9 cellular contexts compared by ENCODE assay signal in the genomic region with DNA sequence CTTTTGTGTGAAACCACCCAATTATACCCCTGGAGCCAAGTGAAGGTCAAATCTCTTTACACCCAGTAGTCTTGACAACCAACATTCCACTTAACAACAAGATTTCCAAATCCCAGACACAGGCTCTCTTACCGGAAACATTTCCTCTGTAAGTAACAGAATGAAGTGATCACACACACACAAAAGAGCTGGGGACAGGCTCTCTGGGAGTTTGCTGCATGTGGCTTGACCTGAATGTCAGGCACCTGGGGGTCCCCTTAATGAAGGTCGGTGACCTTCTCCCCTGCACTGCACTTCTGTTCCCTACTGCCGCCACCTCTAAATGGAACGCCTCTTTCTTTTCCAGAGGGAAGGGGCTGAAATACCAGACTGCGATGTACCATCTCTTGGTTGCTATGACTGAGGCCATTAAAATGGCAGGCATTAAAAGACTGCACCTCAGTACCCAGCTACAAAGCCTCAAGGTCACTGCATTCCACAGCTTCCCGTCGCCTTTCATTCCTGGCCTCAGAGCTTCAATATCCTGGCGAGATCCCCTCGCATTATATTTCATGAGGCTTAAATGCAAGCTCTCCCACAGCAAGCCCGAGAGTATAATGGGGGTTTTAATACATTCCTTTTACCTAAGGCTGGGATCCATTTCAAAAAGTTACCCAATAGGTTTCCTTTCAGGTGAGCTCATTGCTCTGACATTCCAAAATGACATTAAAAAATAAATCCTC.
DNase-seq lines count a peak whose midpoint lies in the region; ATAC-seq, FAIRE-seq and TF ChIP-seq lines count a peak whose summit lies in the region.
"Had no signal": no experiment of that assay in that cellular context is flagged by ENCODE, and none has a peak within 500 bp of the region (broad histone marks: within the 10 kb centered on the region; RNA-seq: fewer than 3 reads in every experiment).

No MANE protein-coding gene starts in this region.

- no peaks in the 10 kb centered on the region for H3K79me2 ChIP-seq in neural cell (replicated peaks; ENCODE audit: insufficient read depth, low read length)

- TF ChIP-seq EP300 in neural cell (conservative IDR thresholded peaks at IDR 0.05; ENCODE audit: poor library complexity, severe bottlenecking): no peak

- no peaks in the 10 kb centered on the region for H3K36me3 ChIP-seq in neural cell (ENCODE audit: insufficient read depth, low read length)

- peak overlapping the region; percentile 4 for H2AFZ ChIP-seq in neural cell (ENCODE audit: low read depth, low read length)

- no peak for ATAC-seq in GM21381 (IDR thresholded peaks at IDR 0.05; ENCODE audit: unreplicated experiment)
- ATAC-seq: K562, T-helper 17 cell had no signal

- H3K9ac ChIP-seq in neural cell (ENCODE audit: low read length): peak overlapping the region; percentile 10

- no peaks in the 10 kb centered on the region for H3K9me3 ChIP-seq in neural cell (ENCODE audit: low read length)

- H3K4me2 ChIP-seq in neural cell (ENCODE audit: low read length): no peak overlapping the region

- H3K27me3 ChIP-seq in neural cell (ENCODE audit: insufficient read depth, low read depth, low read length): no peaks in the 10 kb centered on the region

- DNase-seq in foreskin melanocyte: peak; percentile 62
- peak; percentile 14 for DNase-seq in urothelium cell line (ENCODE audit: low spot score)
- no peak for DNase-seq in SHP77 treated with DMSO at 0.1 percent for 48 hours (lab: John Stamatoyannopoulos, UW)
- DNase-seq in OCI-M2 (lab: John Stamatoyannopoulos, UW; ENCODE audit: unreplicated experiment): no peak
- DNase-seq: T-helper 17 cell had no signal

- TF ChIP-seq CTCF in neural cell (IDR thresholded peaks at IDR 0.05; ENCODE audit: poor library complexity, severe bottlenecking): no peak

- no peak for TF ChIP-seq RAD21 in neural cell (conservative IDR thresholded peaks at IDR 0.05)

- peak overlapping the region; percentile 51 for H3K27ac ChIP-seq in angular gyrus (ENCODE audit: low read depth, low read length)
- H3K27ac ChIP-seq in neural cell (ENCODE audit: low read length): peak overlapping the region; percentile 55

- no peaks in the 10 kb centered on the region for H3K9me2 ChIP-seq in neural cell (ENCODE audit: insufficient read depth, low read length)

- no peak for FAIRE-seq in urothelium cell line (lab: Jason Lieb, UNC)
- FAIRE-seq: K562 had no signal

- H4K20me1 ChIP-seq in neural cell (ENCODE audit: insufficient read depth): no peaks in the 10 kb centered on the region

- H3F3A ChIP-seq in neural cell (ENCODE audit: insufficient read depth, low read length, poor library complexity, severe bottlenecking): no peaks in the 10 kb centered on the region

- no peak overlapping the region for H3K4me3 ChIP-seq in neural cell (ENCODE audit: low read length)
- H3K4me3 ChIP-seq: K562 had no signal

TF ChIP-seq in neural cell, 6 proteins besides CTCF, POLR2A, EP300 and RAD21:
- peak; percentile 60 for TF ChIP-seq REST (IDR thresholded peaks at IDR 0.05; ENCODE audit: borderline replicate concordance)
- no peak for TF ChIP-seq SMC3 (conservative IDR thresholded peaks at IDR 0.05; ENCODE audit: poor library complexity)
- TF ChIP-seq POLR2AphosphoS5 (IDR thresholded peaks at IDR 0.05): no peak

Comparison
In these comparisons a context has a peak if more than half of its experiments do, and no peak if none do; other contexts are left out.
1. DNase-seq: peak in foreskin melanocyte (single experiment) and urothelium cell line (single experiment); none in SHP77 treated with DMSO at 0.1 percent for 48 hours (single experiment) and OCI-M2 (single experiment).